Comparison of ENCODE assay signal across 12 cellular contexts in genomic region chr10:3666525-3667302, GRCh38.
DNase-seq lines count a peak whose midpoint lies in the region; ATAC-seq, FAIRE-seq and TF ChIP-seq lines count a peak whose summit lies in the region.
"Had no signal": no experiment of that assay in that cellular context is flagged by ENCODE, and none has a peak within 500 bp of the region (broad histone marks: within the 10 kb centered on the region; RNA-seq: fewer than 3 reads in every experiment).

No MANE protein-coding gene starts in this region.

- no peak overlapping the region for H3K4me3 ChIP-seq in right atrium auricular region
- no peak overlapping the region for H3K4me3 ChIP-seq in mesenchymal stem cell (ENCODE audit: insufficient read depth in 1 of 2, low read depth in 1 of 2, low read length in 2 of 2)
- no peak overlapping the region for H3K4me3 ChIP-seq in HepG2 (replicated peaks in 1 of 3; ENCODE audit: insufficient read depth in 1 of 3, low read depth in 2 of 3, low read length in 3 of 3)
- H3K4me3 ChIP-seq: cardiac muscle cell, SK-N-MC had no signal

- CTCF ChIA-PET in HepG2 (lab: Yijun Ruan, JAX; ENCODE audit: low intra/inter-chr PET ratio, low total read pairs), result no interaction called here

- H3K9ac ChIP-seq in mesenchymal stem cell (ENCODE audit: low read length), result no peak overlapping the region
- no peak overlapping the region for H3K9ac ChIP-seq in HepG2 (ENCODE audit: insufficient read depth, low read depth, low read length)

- no peaks in the 10 kb centered on the region for H3K9me3 Mint-ChIP-seq in type B pancreatic cell

- ATAC-seq in Right ventricle myocardium inferior (no peak), HepG2 (no peak; the same call in 2 of the 3 replicates)

- peaks cover 23% of the 10 kb centered on the region for H3K4me1 Mint-ChIP-seq in type B pancreatic cell (ENCODE audit: unreplicated experiment)

- H3K36me3 Mint-ChIP-seq in type B pancreatic cell, result no peaks in the 10 kb centered on the region

- no peak for TF ChIP-seq POLR2A in HepG2 (IDR thresholded peaks at IDR 0.05; ENCODE audit: insufficient read depth in 1 of 2, low read depth in 2 of 2, low read length in 2 of 2)

- H3K36me3 ChIP-seq in right atrium auricular region (no peaks in the 10 kb centered on the region), mesenchymal stem cell (ENCODE audit: control insufficient read depth in 1 of 2, insufficient read depth in 2 of 2, low read depth in 1 of 2, low read length in 2 of 2) (no peaks in the 10 kb centered on the region), HepG2 (replicated peaks in 1 of 2; ENCODE audit: control insufficient read depth in 1 of 2, insufficient read depth in 2 of 2, low read length in 2 of 2) (no peaks in the 10 kb centered on the region)
- H3K36me3 ChIP-seq: cardiac muscle cell had no signal

- H3K4me1 ChIP-seq in right atrium auricular region (no peaks in the 10 kb centered on the region), mesenchymal stem cell (ENCODE audit: control insufficient read depth, insufficient read depth, low read depth, low read length) (peaks cover 2% of the 10 kb centered on the region), HepG2 (ENCODE audit: insufficient read depth, low read length) (no peaks in the 10 kb centered on the region)

- peak overlapping the region; percentile 49 to 63 for H2BK12ac ChIP-seq in mesenchymal stem cell (ENCODE audit: low read length in 2 of 2)

- no peak for TF ChIP-seq RAD21 in HepG2 (CRISPR knock-in tag; IDR thresholded peaks at IDR 0.05)

- H3K27ac ChIP-seq in right atrium auricular region, result no peak overlapping the region
- H3K27ac ChIP-seq in mesenchymal stem cell (ENCODE audit: low read length, poor library complexity, severe bottlenecking), result no peak overlapping the region
- no peak overlapping the region for H3K27ac ChIP-seq in HepG2 (ENCODE audit: extremely low read length, insufficient read depth, low read length)
- H3K27ac ChIP-seq: cardiac muscle cell, SK-N-MC had no signal

- TF ChIP-seq CTCF in right atrium auricular region (IDR thresholded peaks at IDR 0.05) (no peak), type B pancreatic cell (conservative IDR thresholded peaks at IDR 0.05) (no peak), HepG2 (CRISPR knock-in tag; IDR thresholded peaks at IDR 0.05) (no peak)

- H2BK15ac ChIP-seq in mesenchymal stem cell (ENCODE audit: low read depth, poor library complexity, severe bottlenecking), result peak overlapping the region; percentile 31

- H3K14ac ChIP-seq in mesenchymal stem cell (ENCODE audit: low read length in 2 of 2), result peak overlapping the region in 1 of 2 experiments; percentile 51

- H4K20me1 ChIP-seq in HepG2 (ENCODE audit: insufficient read depth, low read length), result no peaks in the 10 kb centered on the region

- H3K4ac ChIP-seq in mesenchymal stem cell (ENCODE audit: low read depth in 1 of 2, low read length in 2 of 2), result peak overlapping the region in 1 of 2 experiments; percentile 25

- H3K18ac ChIP-seq in mesenchymal stem cell (ENCODE audit: low read depth in 1 of 2, low read length in 2 of 2), result no peak overlapping the region

- 95% methylated on average over 13 of the region's 14 CpGs for WGBS in mesenchymal stem cell
- 61% methylated on average over 12 of the region's 14 CpGs for WGBS in HepG2 (ENCODE audit: low lambda C conversion rate)

- H4K91ac ChIP-seq in mesenchymal stem cell (ENCODE audit: low read length), result peak overlapping the region; percentile 30

- peak overlapping the region; percentile 76 for H3K27ac Mint-ChIP-seq in type B pancreatic cell

- no peaks in the 10 kb centered on the region for H3K79me1 ChIP-seq in mesenchymal stem cell (replicated peaks; ENCODE audit: low read length, poor library complexity, severe bottlenecking)

- H3K23ac ChIP-seq in mesenchymal stem cell (ENCODE audit: low read length in 2 of 2), result no peak overlapping the region

- POLR2A ChIA-PET in HepG2 (lab: Yijun Ruan, JAX), result no interaction called here

- peak overlapping the region; percentile 3 for H2AK5ac ChIP-seq in mesenchymal stem cell (ENCODE audit: low read length, severe bottlenecking)

- peaks cover 2% of the 10 kb centered on the region for H3K27me3 Mint-ChIP-seq in type B pancreatic cell

- intact Hi-C loops in Right ventricle myocardium inferior (cut with DNase I) (no loop called here), posterior vena cava (cut with DNase I) (loop anchor here in 1 of 2 donors (5.0 kb wide), 1 partner anchor 474 kb away; no protein-coding TSS in a partner anchor), HepG2 (cut with micrococcal nuclease; ENCODE audit: unreplicated experiment) (no loop called here)

- H2BK5ac ChIP-seq in mesenchymal stem cell (ENCODE audit: low read depth, low read length, poor library complexity, severe bottlenecking), result no peak overlapping the region

- peak overlapping the region; percentile 35 for H4K8ac ChIP-seq in mesenchymal stem cell (ENCODE audit: low read length)

- no peak overlapping the region for H2BK120ac ChIP-seq in mesenchymal stem cell (ENCODE audit: low read depth, low read length)

- no peak overlapping the region for H3K4me3 Mint-ChIP-seq in type B pancreatic cell

- DNase-seq in Right ventricle myocardium inferior (ENCODE audit: missing footprints), result peak; percentile 89
- no peak for DNase-seq in right atrium auricular region (ENCODE audit: low spot score)
- DNase-seq in activated T-cell treated with anti-CD3 and anti-CD28 coated beads for 4 hours, result peak; percentile 49
- DNase-seq in mesenchymal stem cell, result no peak
- DNase-seq in type B pancreatic cell (ENCODE audit: extremely low spot score, unreplicated experiment), result no peak
- no peak for DNase-seq in NCI-H1092 treated with DMSO at 0.1 percent for 48 hours (lab: John Stamatoyannopoulos, UW)
- no peak for DNase-seq in posterior vena cava (ENCODE audit: low spot score)
- DNase-seq in HepG2 (ENCODE audit: low spot score), result no peak
- DNase-seq: occipital lobe had no signal

- FAIRE-seq in HepG2 (lab: Jason Lieb, UNC), result no peak
- FAIRE-seq: GM18507 had no signal

- no peaks in the 10 kb centered on the region for H3K79me2 ChIP-seq in HepG2 (ENCODE audit: insufficient read depth, low read length)

- in situ Hi-C loops in HepG2 (cut with HindIII; ENCODE audit: extremely low pct_ligation_motif_present, low pct_unique_long_range_greater_than_20kb), result no loop called here

- H3K27me3 ChIP-seq in right atrium auricular region, result no peaks in the 10 kb centered on the region
- H3K27me3 ChIP-seq in mesenchymal stem cell (ENCODE audit: control insufficient read depth in 1 of 2, insufficient read depth in 1 of 2, low read length in 2 of 2), result no peaks in the 10 kb centered on the region
- peaks cover 0 to 14% of the 10 kb centered on the region in 2 experiments; a peak in 3 of 5 replicates for H3K27me3 ChIP-seq in HepG2 (ENCODE audit: control insufficient read depth in 1 of 2, insufficient read depth in 2 of 2, low read length in 2 of 2)
- H3K27me3 ChIP-seq: cardiac muscle cell had no signal

- BruUV-seq in HepG2 (replicated peaks; lab: Mats Ljungman, UMichigan), result no TSS peak

- H2AFZ ChIP-seq in mesenchymal stem cell (ENCODE audit: low read depth, low read length) (no peak overlapping the region), HepG2 (ENCODE audit: low read length) (no peak overlapping the region)

- TF ChIP-seq EP300 in HepG2 (IDR thresholded peaks at IDR 0.05; ENCODE audit: low read depth in 2 of 2, low read length in 2 of 2), result no peak
- TF ChIP-seq EP300 in HepG2 (CRISPR knock-in tag; IDR thresholded peaks at IDR 0.05; ENCODE audit: borderline replicate concordance), result no peak

- H3K4me2 ChIP-seq in mesenchymal stem cell (ENCODE audit: low read length, poor library complexity, severe bottlenecking) (no peak overlapping the region), HepG2 (ENCODE audit: low read depth, low read length) (no peak overlapping the region)

- H3K9me3 ChIP-seq in right atrium auricular region (no peaks in the 10 kb centered on the region), mesenchymal stem cell (ENCODE audit: control insufficient read depth, low read length) (no peaks in the 10 kb centered on the region), HepG2 (ENCODE audit: low read length) (no peaks in the 10 kb centered on the region)

TF ChIP-seq in HepG2, 621 proteins besides CTCF, POLR2A, EP300 and RAD21 (continues in another document):
- no peak for TF ChIP-seq ZNF7 (CRISPR knock-in tag; IDR thresholded peaks at IDR 0.05)
- TF ChIP-seq LBX2 (CRISPR knock-in tag; IDR thresholded peaks at IDR 0.05; ENCODE audit: borderline replicate concordance), result no peak
- no peak for TF ChIP-seq ZNF234 (CRISPR knock-in tag; conservative IDR thresholded peaks at IDR 0.05)
- TF ChIP-seq NAIF1 (CRISPR knock-in tag; IDR thresholded peaks at IDR 0.05; ENCODE audit: borderline replicate concordance), result no peak

Comparison
In these comparisons a context has a peak if more than half of its experiments do, and no peak if none do; other contexts are left out.
1. DNase-seq: peak in Right ventricle myocardium inferior (single experiment) and activated T-cell treated with anti-CD3 and anti-CD28 coated beads for 4 hours (single experiment); none in right atrium auricular region (single experiment), mesenchymal stem cell (single experiment), type B pancreatic cell (single experiment), NCI-H1092 treated with DMSO at 0.1 percent for 48 hours (single experiment), posterior vena cava (single experiment) and HepG2 (single experiment).